ENCODE assay signal across 8 cellular contexts in the genomic region with DNA sequence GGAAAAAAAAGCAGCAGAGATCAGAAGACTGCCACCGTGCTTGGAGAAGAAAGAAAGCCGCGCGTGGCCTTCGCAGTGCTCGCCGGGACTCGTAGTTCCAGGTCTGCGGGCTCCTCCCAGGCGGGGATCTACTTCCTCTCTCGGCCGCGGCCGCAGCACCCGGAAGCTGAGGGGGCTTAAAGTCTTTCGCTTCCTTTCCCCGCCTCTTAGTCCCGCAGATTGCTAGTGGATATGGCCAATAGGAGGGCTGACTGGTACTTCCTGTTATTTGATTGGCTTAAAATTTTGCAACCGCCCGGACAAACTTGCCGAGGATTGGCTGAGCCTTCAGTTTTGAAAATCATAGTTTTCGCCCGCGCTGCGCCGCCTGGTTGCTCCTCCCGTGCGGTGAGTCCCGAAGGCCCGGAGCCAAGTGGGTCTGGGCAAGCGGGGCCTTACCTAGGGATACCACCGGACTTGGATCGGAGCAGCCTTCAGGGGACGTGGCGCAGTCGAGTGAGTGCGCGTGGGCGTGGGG. TPM values are rescaled to one million over a fixed set of nuclear protein-coding genes. Genes with fewer than 3 reads are reported as not detected.
DNase-seq lines count a peak whose midpoint lies in the region; ATAC-seq and TF ChIP-seq lines count a peak whose summit lies in the region.

Gene INCENP (plus strand): TSS at position 343 of the 517 bp plus-strand sequence. CDS start 4,151 bp downstream, outside the sequence.

- ATAC-seq in effector memory CD8-positive, alpha-beta T cell (replicated peaks), result peak; percentile 99

- H3K9me3 Mint-ChIP-seq in effector memory CD8-positive, alpha-beta T cell, result no peaks in the 10 kb centered on the region

- CTCF ChIA-PET in activated CD8-positive, alpha-beta memory T cell treated with anti-CD3 and anti-CD28 coated beads for 36 hours (lab: Charles Lee), result interaction anchor here (1.1 to 1.6 kb wide), 2 partner anchors 16 to 225 kb away, joined by 3 to 9 read pairs; no protein-coding TSS in a partner anchor

- no peak for TF ChIP-seq CTCF in GM20000 (IDR thresholded peaks at IDR 0.05; ENCODE audit: extremely low read depth, missing control alignments)

- H3K27me3 Mint-ChIP-seq in effector memory CD8-positive, alpha-beta T cell, result peaks cover 0 to 4% of the 10 kb centered on the region in 2 donors

- H3K4me1 Mint-ChIP-seq in effector memory CD8-positive, alpha-beta T cell (ENCODE audit: low read depth in 2 of 2), result peaks cover 21 to 28% of the 10 kb centered on the region in 2 donors

- DNase-seq in COLO668 (lab: John Stamatoyannopoulos, UW; ENCODE audit: unreplicated experiment) (peak; percentile 96), GM20000 (ENCODE audit: low spot score) (peak; percentile 95), HT-29 (ENCODE audit: low spot score) (peak; percentile 99), NOMO-1 (lab: John Stamatoyannopoulos, UW; ENCODE audit: unreplicated experiment in 2 of 2) (peak; percentile 98 to 99), medulla oblongata (ENCODE audit: extremely low spot score) (peak; percentile 100)
- DNase-seq in effector memory CD8-positive, alpha-beta T cell, result peak; percentile 88 to 90 (median 89)
- peak; percentile 91 for DNase-seq in stimulated activated CD8-positive, alpha-beta memory T cell treated with anti-CD3 and anti-CD28 coated beads, Interleukin-12 subunit alpha, Interleukin-12 subunit beta, amount 100 ng/mL, for 1 hour (ENCODE audit: low read depth)

- POLR2A ChIA-PET in activated CD8-positive, alpha-beta memory T cell treated with anti-CD3 and anti-CD28 coated beads for 36 hours (lab: Charles Lee), result no interaction called here

- peak within 1 kb of the TSS; percentile 94 to 98 for H3K4me3 Mint-ChIP-seq in effector memory CD8-positive, alpha-beta T cell

- H3K27ac Mint-ChIP-seq in effector memory CD8-positive, alpha-beta T cell, result peak within 1 kb of the TSS; percentile 94 to 96

- peaks cover 12% of the 10 kb centered on the region for H3K36me3 Mint-ChIP-seq in effector memory CD8-positive, alpha-beta T cell (ENCODE audit: insufficient read depth)

RNA-seq across cellular contexts. Expression of gene INCENP, which starts in this region (rescaled TPM):
- total RNA-seq in HT-29 (2014; rRNA removed; shearing (Covaris generic)), result 131 and 164 TPM in 2 replicates
- total RNA-seq in activated CD8-positive, alpha-beta memory T cell treated with anti-CD3 and anti-CD28 coated beads for 36 hours, result 10 to 100 TPM; 81.8 to 84.0 TPM

Comparison
In these comparisons a context has a peak if more than half of its experiments do, and no peak if none do; other contexts are left out.
1. Peak in every context shown above with its lines: DNase-seq and ATAC-seq.